In genomic region chr1:52554756-52555155, GRCh38 we compare ENCODE assay signal across 9 cellular contexts.
A peak's percentile ranks its signal among the peaks of the same experiment; 100 is the strongest.
DNase-seq lines count a peak whose midpoint lies in the region; ATAC-seq, FAIRE-seq and TF ChIP-seq lines count a peak whose summit lies in the region.
"Had no signal": no experiment of that assay in that cellular context is flagged by ENCODE, and none has a peak within 500 bp of the region (broad histone marks: within the 10 kb centered on the region; RNA-seq: fewer than 3 reads in every experiment).

No MANE protein-coding gene starts in this region.

- peaks cover 38% of the 10 kb centered on the region for H3K79me2 ChIP-seq in DOHH2 (ENCODE audit: control insufficient read depth, low read length)
- H3K79me2 ChIP-seq in Loucy (ENCODE audit: insufficient read depth, low read length) = peaks cover 50% of the 10 kb centered on the region

- H3K9ac ChIP-seq in Loucy (ENCODE audit: low read depth, low read length, poor library complexity, severe bottlenecking) = peak overlapping the region; percentile 95
- no peak overlapping the region for H3K9ac ChIP-seq in muscle layer of colon (ENCODE audit: low read length)

- H3K27me3 ChIP-seq in DOHH2 (ENCODE audit: control insufficient read depth, low read length) = no peaks in the 10 kb centered on the region
- no peaks in the 10 kb centered on the region for H3K27me3 ChIP-seq in Loucy (ENCODE audit: insufficient read depth, low read length, poor library complexity, severe bottlenecking)
- H3K27me3 ChIP-seq in muscle layer of colon (ENCODE audit: control insufficient read depth in 1 of 2, insufficient read depth in 2 of 2, low read length in 2 of 2) = no peaks in the 10 kb centered on the region

- H3K9me3 ChIP-seq in DOHH2 (ENCODE audit: control insufficient read depth, insufficient read depth, low read length) (no peaks in the 10 kb centered on the region), Loucy (ENCODE audit: insufficient read depth, low read depth, low read length) (no peaks in the 10 kb centered on the region), muscle layer of colon (ENCODE audit: low read length) (no peaks in the 10 kb centered on the region)

- H3F3A ChIP-seq in DOHH2 (ENCODE audit: control insufficient read depth, insufficient read depth) = peaks cover 18% of the 10 kb centered on the region
- H3F3A ChIP-seq in Loucy (ENCODE audit: low read depth) = no peaks in the 10 kb centered on the region

- H3K4me2 ChIP-seq in DOHH2 (ENCODE audit: low read length) (peak overlapping the region; percentile 96), Loucy (ENCODE audit: low read depth, low read length, poor library complexity, severe bottlenecking) (peak overlapping the region; percentile 94)

- peaks cover 22% of the 10 kb centered on the region for H3K4me1 Mint-ChIP-seq in activated naive CD8-positive, alpha-beta T cell (ENCODE audit: low read depth)

- H3K36me3 ChIP-seq in DOHH2 (ENCODE audit: control insufficient read depth, low read length) (peaks cover 6% of the 10 kb centered on the region), Loucy (ENCODE audit: insufficient read depth, low read length) (no peaks in the 10 kb centered on the region), muscle layer of colon (ENCODE audit: insufficient read depth, low read length) (no peaks in the 10 kb centered on the region)

- H3K27ac ChIP-seq in DOHH2 (ENCODE audit: low read depth, low read length) (no peak overlapping the region), muscle layer of colon (ENCODE audit: low read depth, low read length) (peak overlapping the region; percentile 56)

- H3K4me3 Mint-ChIP-seq in activated naive CD8-positive, alpha-beta T cell = peak overlapping the region; percentile 82

- H3K4me1 ChIP-seq in DOHH2 (ENCODE audit: control insufficient read depth, low read length) = peaks cover 27% of the 10 kb centered on the region
- peaks cover 36% of the 10 kb centered on the region for H3K4me1 ChIP-seq in Loucy (ENCODE audit: insufficient read depth, low read length, poor library complexity, severe bottlenecking)
- H3K4me1 ChIP-seq in muscle layer of colon (ENCODE audit: insufficient read depth, low read length) = peaks cover 11% of the 10 kb centered on the region

- FAIRE-seq in GM19239 (lab: Jason Lieb, UNC) = no peak
- FAIRE-seq: endometrium had no signal

- H3K36me3 Mint-ChIP-seq in activated naive CD8-positive, alpha-beta T cell = no peaks in the 10 kb centered on the region

- H4K20me1 ChIP-seq in DOHH2 (ENCODE audit: control insufficient read depth, insufficient read depth, low read depth, low read length) (peaks cover 6% of the 10 kb centered on the region; the same call in 1 of the 2 replicates), Loucy (ENCODE audit: insufficient read depth, low read length, poor library complexity, severe bottlenecking) (peaks cover 28% of the 10 kb centered on the region)

- ATAC-seq in GM18502 (IDR thresholded peaks at IDR 0.05; ENCODE audit: poor library complexity, unreplicated experiment) (no peak), GM21526 (IDR thresholded peaks at IDR 0.05; ENCODE audit: low FRiP score, unreplicated experiment) (no peak)

- no peak for TF ChIP-seq CTCF in DOHH2 (IDR thresholded peaks at IDR 0.05; ENCODE audit: low read depth, low read length, poor library complexity, severe bottlenecking)
- no peak for TF ChIP-seq CTCF in Loucy (conservative IDR thresholded peaks at IDR 0.05; ENCODE audit: low read length)

- no peak for DNase-seq in NCI-H1930 (lab: John Stamatoyannopoulos, UW)
- no peak for DNase-seq in GM19239 (ENCODE audit: insufficient read length, low spot score)

- H3K27ac Mint-ChIP-seq in activated naive CD8-positive, alpha-beta T cell = peak overlapping the region; percentile 24

- H3K4me3 ChIP-seq in DOHH2 (ENCODE audit: low read length) (peak overlapping the region; percentile 92), Loucy (ENCODE audit: low read length, poor library complexity, severe bottlenecking) (peak overlapping the region; percentile 84), muscle layer of colon (ENCODE audit: low read depth in 1 of 2, low read length in 2 of 2) (no peak overlapping the region)

- H3K9me3 Mint-ChIP-seq in activated naive CD8-positive, alpha-beta T cell (ENCODE audit: low read depth) = no peaks in the 10 kb centered on the region

- H3K9me2 ChIP-seq in DOHH2 (replicated peaks; ENCODE audit: control insufficient read depth, low read length) (no peaks in the 10 kb centered on the region), Loucy (replicated peaks; ENCODE audit: low read depth, low read length) (no peaks in the 10 kb centered on the region)

- H2AFZ ChIP-seq in Loucy (ENCODE audit: low read length) = no peak overlapping the region

- H3K27me3 Mint-ChIP-seq in activated naive CD8-positive, alpha-beta T cell = no peaks in the 10 kb centered on the region

Comparison
In these comparisons a context has a peak if more than half of its experiments do, and no peak if none do; other contexts are left out.
1. H3K4me3 ChIP-seq: peak in DOHH2 (single experiment) and Loucy (single experiment); none in muscle layer of colon (0 of 2).